In the genomic region with DNA sequence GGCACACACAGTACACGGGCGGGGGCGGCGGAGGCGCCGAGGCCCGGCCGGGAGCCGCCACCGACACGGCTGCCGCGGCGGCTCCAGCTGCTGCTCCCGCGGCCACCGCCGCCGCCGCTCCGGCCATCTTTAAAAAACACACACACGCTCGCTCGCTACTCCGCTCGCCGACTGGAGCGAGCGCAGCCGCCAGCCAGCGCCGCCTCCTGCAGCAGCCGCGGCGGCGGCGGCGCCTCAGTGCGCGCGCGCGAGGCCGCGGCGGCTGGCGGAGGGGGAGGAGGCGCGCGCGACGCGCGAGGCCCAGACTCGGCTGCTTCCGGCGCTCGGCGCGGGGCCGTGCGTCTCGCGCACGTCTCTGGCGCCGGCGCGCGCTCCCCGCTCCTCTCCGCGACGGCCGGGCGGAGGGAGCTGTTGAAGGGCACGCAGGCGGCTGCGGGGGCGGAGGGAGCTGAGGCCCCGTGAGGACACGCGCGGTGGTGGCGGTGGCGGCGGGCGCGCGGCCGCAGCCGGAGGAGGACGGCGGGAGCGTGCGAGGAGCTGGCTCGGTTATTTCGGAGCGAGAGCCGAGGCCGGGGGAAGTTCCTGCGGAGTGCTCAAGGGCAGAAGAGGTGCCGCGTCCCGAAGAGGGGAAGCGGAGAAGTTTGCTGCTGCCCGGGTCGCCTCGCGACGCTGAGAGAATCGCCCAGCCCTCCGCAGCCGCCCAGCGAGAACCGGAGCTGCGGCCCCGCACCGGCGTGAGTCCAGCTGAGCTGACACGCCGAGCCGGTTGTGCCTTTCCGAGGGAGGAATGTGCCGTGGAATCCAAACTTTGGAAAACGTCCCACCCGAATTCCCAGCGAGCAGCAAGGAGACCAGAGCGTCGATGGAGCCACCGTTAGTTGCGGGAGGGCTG, we compare ENCODE assay signal across 8 cellular contexts.
DNase-seq lines count a peak whose midpoint lies in the region; ATAC-seq and TF ChIP-seq lines count a peak whose summit lies in the region.

A gene with protein sequence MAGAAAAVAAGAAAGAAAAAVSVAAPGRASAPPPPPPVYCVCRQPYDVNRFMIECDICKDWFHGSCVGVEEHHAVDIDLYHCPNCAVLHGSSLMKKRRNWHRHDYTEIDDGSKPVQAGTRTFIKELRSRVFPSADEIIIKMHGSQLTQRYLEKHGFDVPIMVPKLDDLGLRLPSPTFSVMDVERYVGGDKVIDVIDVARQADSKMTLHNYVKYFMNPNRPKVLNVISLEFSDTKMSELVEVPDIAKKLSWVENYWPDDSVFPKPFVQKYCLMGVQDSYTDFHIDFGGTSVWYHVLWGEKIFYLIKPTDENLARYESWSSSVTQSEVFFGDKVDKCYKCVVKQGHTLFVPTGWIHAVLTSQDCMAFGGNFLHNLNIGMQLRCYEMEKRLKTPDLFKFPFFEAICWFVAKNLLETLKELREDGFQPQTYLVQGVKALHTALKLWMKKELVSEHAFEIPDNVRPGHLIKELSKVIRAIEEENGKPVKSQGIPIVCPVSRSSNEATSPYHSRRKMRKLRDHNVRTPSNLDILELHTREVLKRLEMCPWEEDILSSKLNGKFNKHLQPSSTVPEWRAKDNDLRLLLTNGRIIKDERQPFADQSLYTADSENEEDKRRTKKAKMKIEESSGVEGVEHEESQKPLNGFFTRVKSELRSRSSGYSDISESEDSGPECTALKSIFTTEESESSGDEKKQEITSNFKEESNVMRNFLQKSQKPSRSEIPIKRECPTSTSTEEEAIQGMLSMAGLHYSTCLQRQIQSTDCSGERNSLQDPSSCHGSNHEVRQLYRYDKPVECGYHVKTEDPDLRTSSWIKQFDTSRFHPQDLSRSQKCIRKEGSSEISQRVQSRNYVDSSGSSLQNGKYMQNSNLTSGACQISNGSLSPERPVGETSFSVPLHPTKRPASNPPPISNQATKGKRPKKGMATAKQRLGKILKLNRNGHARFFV (minus strand): TSS at position 173 of the 892 bp plus-strand sequence. CDS start 46 bp downstream, at position 127.

- DNase-seq in AG10803 (ENCODE audit: low read depth) (peak; percentile 95), NCI-H524 (lab: John Stamatoyannopoulos, UW) (peak; percentile 90 to 92), left kidney (ENCODE audit: low read depth, low spot score) (peak; percentile 98)
- peak; percentile 92 for DNase-seq in activated CD4-positive, alpha-beta T cell treated with anti-CD3 and anti-CD28 coated beads for 48 hours
- peak; percentile 78 to 90 (median 82) for DNase-seq in stimulated activated CD4-positive, alpha-beta T cell treated with anti-CD3 and anti-CD28 coated beads, Interleukin-1b, Interleukin-23, amount 100 ng/mL, for 24 hours (ENCODE audit: low read depth in 4 of 4, low spot score in 1 of 4)

- no peak for TF ChIP-seq CTCF in AG10803 (conservative IDR thresholded peaks at IDR 0.05; ENCODE audit: low read length)

- TF ChIP-seq POLR2A in GM19193 (IDR thresholded peaks at IDR 0.05; ENCODE audit: extremely low read depth, insufficient read depth, insufficient read length) = peak; percentile 24

- peak within 1 kb of the TSS; percentile 93 for H3K27ac ChIP-seq in cingulate gyrus (ENCODE audit: low read depth, low read length)

- peak within 1 kb of the TSS; percentile 84 for H3K4me3 ChIP-seq in AG10803 (ENCODE audit: low read length)

- ATAC-seq in HG03432 (IDR thresholded peaks at IDR 0.05; ENCODE audit: unreplicated experiment) = peak; percentile 73

Comparison
In these comparisons a context has a peak if more than half of its experiments do, and no peak if none do; other contexts are left out.
1. Peak in every context shown above with its lines: DNase-seq, ATAC-seq, H3K4me3 ChIP-seq and H3K27ac ChIP-seq.